Comparison of ENCODE assay signal across 8 cellular contexts in genomic region chr11:68798221-68798813, GRCh38.
DNase-seq lines count a peak whose midpoint lies in the region; ATAC-seq and TF ChIP-seq lines count a peak whose summit lies in the region.

No MANE protein-coding gene starts in this region.

- peak; percentile 75 for TF ChIP-seq CTCF in LNCAP (IDR thresholded peaks at IDR 0.05)

- no peak for ATAC-seq in GM21515 (IDR thresholded peaks at IDR 0.05; ENCODE audit: unreplicated experiment)

- DNase-seq in COLO668 (lab: John Stamatoyannopoulos, UW; ENCODE audit: unreplicated experiment) (peak; percentile 9), activated T-cell treated with anti-CD3 and anti-CD28 coated beads for 4 hours (peak; percentile 16), germinal center (ENCODE audit: low spot score) (peak; percentile 26), pons (ENCODE audit: low spot score) (no peak), GOT3 (lab: John Stamatoyannopoulos, UW) (no peak)
- DNase-seq in stimulated activated CD4-positive, alpha-beta T cell treated with anti-CD3 and anti-CD28 coated beads, Interleukin-1b, Interleukin-23, amount 100 ng/mL, for 24 hours (ENCODE audit: low read depth in 4 of 4, low spot score in 1 of 4), result peak; percentile 12 to 19 (median 17)

Comparison
In these comparisons a context has a peak if more than half of its experiments do, and no peak if none do; other contexts are left out.
1. DNase-seq: peak in COLO668 (single experiment), activated T-cell treated with anti-CD3 and anti-CD28 coated beads for 4 hours (single experiment), germinal center (single experiment) and stimulated activated CD4-positive, alpha-beta T cell treated with anti-CD3 and anti-CD28 coated beads, Interleukin-1b, Interleukin-23, amount 100 ng/mL, for 24 hours (4 of 4); none in pons (single experiment) and GOT3 (single experiment).